Comparison of ENCODE assay signal across 8 cellular contexts in genomic region chr3:49719214-49719884, GRCh38. TPM values are rescaled to one million over a fixed set of nuclear protein-coding genes. Genes with fewer than 3 reads are reported as not detected.
A peak's percentile ranks its signal among the peaks of the same experiment; 100 is the strongest.
DNase-seq lines count a peak whose midpoint lies in the region; ATAC-seq and TF ChIP-seq lines count a peak whose summit lies in the region.

AMIGO3 (minus strand) TSS chr3:49719684; CDS start chr3:49719465, 219 bp downstream.

- H3K27me3 ChIP-seq in brain microvascular endothelial cell (replicated peaks) (no peaks in the 10 kb centered on the region), sigmoid colon (no peaks in the 10 kb centered on the region)

- no peak within 1 kb of the TSS for H3K27ac ChIP-seq in brain microvascular endothelial cell
- peak within 1 kb of the TSS; percentile 64 to 74 (median 68) for H3K27ac ChIP-seq in sigmoid colon

- H3K4me1 ChIP-seq in sigmoid colon: peaks cover 0 to 45% (median 35%) of the 10 kb centered on the region in 4 donors

- 1% methylated on average over 50 of the region's 50 CpGs for WGBS in sigmoid colon, 2 donors

- peak; percentile 54 for ATAC-seq in HG02610 (IDR thresholded peaks at IDR 0.05; ENCODE audit: unreplicated experiment)

- intact Hi-C loops in sigmoid colon (cut with DNase I): no loop called here

- TF ChIP-seq EP300 in sigmoid colon (IDR thresholded peaks at IDR 0.05): no peak

- DNase-seq in GM12865 (ENCODE audit: low read depth) (peak; percentile 92), NCI-H1694 treated with DMSO at 0.1 percent for 48 hours (lab: John Stamatoyannopoulos, UW) (peak; percentile 48), UCSD-AML1 (lab: John Stamatoyannopoulos, UW; ENCODE audit: unreplicated experiment) (peak; percentile 84), brain microvascular endothelial cell (peak; percentile 90), sigmoid colon (peak; percentile 98), NCI-H2107 (lab: John Stamatoyannopoulos, UW) (no peak)

- H3K4me3 ChIP-seq in GM12865 (ENCODE audit: low read depth, low read length) (peak within 1 kb of the TSS; percentile 32), brain microvascular endothelial cell (ENCODE audit: low read depth, low read length) (peak within 1 kb of the TSS; percentile 53), iPS-11a (ENCODE audit: low read depth, low read length) (peak within 1 kb of the TSS; percentile 70), sigmoid colon (peak within 1 kb of the TSS; percentile 27 to 60 (median 52))

- no peaks in the 10 kb centered on the region for H3K9me3 ChIP-seq in sigmoid colon

- H3K36me3 ChIP-seq in brain microvascular endothelial cell (replicated peaks) (peaks cover 22% of the 10 kb centered on the region), sigmoid colon (peaks cover 6 to 45% (median 11%) of the 10 kb centered on the region in 4 donors)

- in situ Hi-C loops in brain microvascular endothelial cell (cut with HindIII; ENCODE audit: low pct_ligation_motif_present, low sequenced_read_pairs): no loop called here

- TF ChIP-seq CTCF in GM12865 (IDR thresholded peaks at IDR 0.05; ENCODE audit: insufficient read depth, low read depth, low read length, missing control alignments) (peak; percentile 80), brain microvascular endothelial cell (IDR thresholded peaks at IDR 0.05; ENCODE audit: low read depth, low read length, missing control alignments) (peak; percentile 64), sigmoid colon (IDR thresholded peaks at IDR 0.05) (peak; percentile 61 to 77 (median 68))

- TF ChIP-seq POLR2A in sigmoid colon (IDR thresholded peaks at IDR 0.05): peak; percentile 15 to 67

RNA-seq across cellular contexts. Expression of gene AMIGO3, which starts in this region (rescaled TPM):
- under 1 TPM in 2 of 4 donors, not detected in 2; 0.71 to 0.82 TPM for total RNA-seq in sigmoid colon
- polyA plus RNA-seq in sigmoid colon: 1 to 10 TPM in 1 of 3 donors, under 1 TPM in 1, not detected in 1; 0.46 to 1.2 TPM
